Comparison of ENCODE assay signal across 1 cellular context in the genomic region with DNA sequence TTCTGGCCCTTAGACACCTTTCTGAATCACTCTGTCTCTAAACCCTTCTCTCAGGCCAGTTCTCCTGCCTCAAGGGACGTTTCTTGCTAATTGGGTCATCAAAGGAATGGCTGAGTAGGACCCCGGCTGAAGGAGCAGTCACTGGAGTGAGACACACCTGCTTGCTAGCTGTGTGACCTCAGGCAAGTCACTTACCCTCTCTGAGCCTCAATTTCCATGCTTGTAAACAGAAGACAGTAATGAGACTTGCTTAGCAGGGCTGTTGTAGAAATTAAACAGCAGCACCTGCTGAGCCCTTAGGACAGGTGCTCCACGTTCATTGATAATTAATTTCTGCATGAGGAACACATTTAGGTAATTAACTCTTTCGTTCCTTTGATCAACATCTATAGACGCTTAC.
A peak's percentile ranks its signal among the peaks of the same experiment; 100 is the strongest.
TF ChIP-seq lines count a peak whose summit lies in the region.

No MANE protein-coding gene starts in this region.

TF ChIP-seq in GM12878, 131 proteins besides CTCF, POLR2A, EP300 and RAD21:
- TF ChIP-seq, protein P1, sequence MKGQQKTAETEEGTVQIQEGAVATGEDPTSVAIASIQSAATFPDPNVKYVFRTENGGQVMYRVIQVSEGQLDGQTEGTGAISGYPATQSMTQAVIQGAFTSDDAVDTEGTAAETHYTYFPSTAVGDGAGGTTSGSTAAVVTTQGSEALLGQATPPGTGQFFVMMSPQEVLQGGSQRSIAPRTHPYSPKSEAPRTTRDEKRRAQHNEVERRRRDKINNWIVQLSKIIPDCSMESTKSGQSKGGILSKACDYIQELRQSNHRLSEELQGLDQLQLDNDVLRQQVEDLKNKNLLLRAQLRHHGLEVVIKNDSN (IDR thresholded peaks at IDR 0.05; ENCODE audit: borderline replicate concordance, extremely low read length, insufficient read depth, low read depth, low read length) = no peak
- TF ChIP-seq, protein P2, sequence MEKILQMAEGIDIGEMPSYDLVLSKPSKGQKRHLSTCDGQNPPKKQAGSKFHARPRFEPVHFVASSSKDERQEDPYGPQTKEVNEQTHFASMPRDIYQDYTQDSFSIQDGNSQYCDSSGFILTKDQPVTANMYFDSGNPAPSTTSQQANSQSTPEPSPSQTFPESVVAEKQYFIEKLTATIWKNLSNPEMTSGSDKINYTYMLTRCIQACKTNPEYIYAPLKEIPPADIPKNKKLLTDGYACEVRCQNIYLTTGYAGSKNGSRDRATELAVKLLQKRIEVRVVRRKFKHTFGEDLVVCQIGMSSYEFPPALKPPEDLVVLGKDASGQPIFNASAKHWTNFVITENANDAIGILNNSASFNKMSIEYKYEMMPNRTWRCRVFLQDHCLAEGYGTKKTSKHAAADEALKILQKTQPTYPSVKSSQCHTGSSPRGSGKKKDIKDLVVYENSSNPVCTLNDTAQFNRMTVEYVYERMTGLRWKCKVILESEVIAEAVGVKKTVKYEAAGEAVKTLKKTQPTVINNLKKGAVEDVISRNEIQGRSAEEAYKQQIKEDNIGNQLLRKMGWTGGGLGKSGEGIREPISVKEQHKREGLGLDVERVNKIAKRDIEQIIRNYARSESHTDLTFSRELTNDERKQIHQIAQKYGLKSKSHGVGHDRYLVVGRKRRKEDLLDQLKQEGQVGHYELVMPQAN (conservative IDR thresholded peaks at IDR 0.05) = no peak
- TF ChIP-seq SMARCA5 (IDR thresholded peaks at IDR 0.05) = 0 out of 2 replicates have a peak, but pooled peaks have one; percentile 43
- TF ChIP-seq, protein P3, sequence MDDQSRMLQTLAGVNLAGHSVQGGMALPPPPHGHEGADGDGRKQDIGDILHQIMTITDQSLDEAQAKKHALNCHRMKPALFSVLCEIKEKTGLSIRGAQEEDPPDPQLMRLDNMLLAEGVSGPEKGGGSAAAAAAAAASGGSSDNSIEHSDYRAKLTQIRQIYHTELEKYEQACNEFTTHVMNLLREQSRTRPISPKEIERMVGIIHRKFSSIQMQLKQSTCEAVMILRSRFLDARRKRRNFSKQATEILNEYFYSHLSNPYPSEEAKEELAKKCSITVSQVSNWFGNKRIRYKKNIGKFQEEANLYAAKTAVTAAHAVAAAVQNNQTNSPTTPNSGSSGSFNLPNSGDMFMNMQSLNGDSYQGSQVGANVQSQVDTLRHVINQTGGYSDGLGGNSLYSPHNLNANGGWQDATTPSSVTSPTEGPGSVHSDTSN (IDR thresholded peaks at IDR 0.05; ENCODE audit: insufficient replicate concordance, low read depth, low read length) = no peak
